16 cellular contexts compared by ENCODE assay signal in the genomic region with DNA sequence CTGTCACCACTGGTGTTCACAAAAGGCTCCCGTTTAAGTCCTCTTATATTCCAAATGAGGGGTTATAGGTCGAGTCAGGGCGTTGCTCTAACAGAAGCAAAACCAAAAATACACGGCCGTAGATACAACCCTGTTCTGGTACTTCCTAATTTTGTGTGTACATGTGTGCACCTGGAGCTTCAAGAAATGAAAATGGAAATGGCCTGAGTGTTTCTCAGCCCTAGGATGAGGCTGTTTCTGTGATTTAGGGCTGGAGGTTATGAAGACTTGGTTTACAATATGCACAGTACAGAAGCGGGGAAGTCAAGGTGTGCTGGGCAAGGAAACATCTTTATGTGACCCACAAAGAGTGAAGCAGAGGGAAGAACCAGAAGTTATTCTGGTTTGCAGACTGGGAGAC.
DNase-seq lines count a peak whose midpoint lies in the region; ATAC-seq and TF ChIP-seq lines count a peak whose summit lies in the region.
"Had no signal": no experiment of that assay in that cellular context is flagged by ENCODE, and none has a peak within 500 bp of the region (broad histone marks: within the 10 kb centered on the region; RNA-seq: fewer than 3 reads in every experiment).

No MANE protein-coding gene starts in this region.

- H3K36me3 Mint-ChIP-seq in activated naive CD8-positive, alpha-beta T cell: no peaks in the 10 kb centered on the region
- no peaks in the 10 kb centered on the region for H3K36me3 Mint-ChIP-seq in activated naive CD8-positive, alpha-beta T cell treated with anti-CD3 and anti-CD28 coated beads for 36 hours
- no peaks in the 10 kb centered on the region for H3K36me3 Mint-ChIP-seq in activated T-cell treated with anti-CD3 and anti-CD28 coated beads, Interleukin-2, amount 50 U/mL, for 72 hours (ENCODE audit: insufficient read depth in 2 of 2)
- no peaks in the 10 kb centered on the region for H3K36me3 Mint-ChIP-seq in stimulated activated memory B cell treated with anti-CD40 and anti-IgM and Interleukin-4, amounts not matched to agents 10 μg/mL and 1 μg/mL and 100 μg/mL, for 72 hours
- H3K36me3 Mint-ChIP-seq in glutamatergic neuron (ENCODE audit: unreplicated experiment): no peaks in the 10 kb centered on the region

- H3K4me1 Mint-ChIP-seq in activated naive CD8-positive, alpha-beta T cell (ENCODE audit: low read depth): peaks cover 49% of the 10 kb centered on the region
- H3K4me1 Mint-ChIP-seq in activated naive CD8-positive, alpha-beta T cell treated with anti-CD3 and anti-CD28 coated beads for 36 hours: peaks cover 48% of the 10 kb centered on the region
- peaks cover 78% of the 10 kb centered on the region for H3K4me1 Mint-ChIP-seq in activated T-cell treated with anti-CD3 and anti-CD28 coated beads, Interleukin-2, amount 50 U/mL, for 72 hours (ENCODE audit: low read depth)
- H3K4me1 Mint-ChIP-seq in stimulated activated memory B cell treated with anti-CD40 and anti-IgM and Interleukin-4, amounts not matched to agents 10 μg/mL and 1 μg/mL and 100 μg/mL, for 72 hours: peaks cover 72% of the 10 kb centered on the region
- peaks cover 3% of the 10 kb centered on the region for H3K4me1 Mint-ChIP-seq in glutamatergic neuron (ENCODE audit: low read depth, unreplicated experiment)

- H3K4me3 Mint-ChIP-seq in activated naive CD8-positive, alpha-beta T cell: peak overlapping the region; percentile 1
- no peak overlapping the region for H3K4me3 Mint-ChIP-seq in activated naive CD8-positive, alpha-beta T cell treated with anti-CD3 and anti-CD28 coated beads for 36 hours
- H3K4me3 Mint-ChIP-seq in activated T-cell treated with anti-CD3 and anti-CD28 coated beads, Interleukin-2, amount 50 U/mL, for 72 hours: peak overlapping the region; percentile 43 to 48
- H3K4me3 Mint-ChIP-seq in stimulated activated memory B cell treated with anti-CD40 and anti-IgM and Interleukin-4, amounts not matched to agents 10 μg/mL and 1 μg/mL and 100 μg/mL, for 72 hours: peak overlapping the region; percentile 18
- no peak overlapping the region for H3K4me3 Mint-ChIP-seq in glutamatergic neuron (ENCODE audit: unreplicated experiment)

- no peaks in the 10 kb centered on the region for H3K27me3 ChIP-seq in MM.1S (replicated peaks; ENCODE audit: insufficient read depth, low read length)
- H3K27me3 ChIP-seq: body of pancreas, gastrocnemius medialis had no signal

- H3K9me2 ChIP-seq in MM.1S (replicated peaks; ENCODE audit: insufficient read depth, low read length): no peaks in the 10 kb centered on the region

- H3K27ac ChIP-seq in MM.1S (ENCODE audit: low read length): peak overlapping the region; percentile 60; the same call in 1 of the 2 replicates
- H3K27ac ChIP-seq: gastrocnemius medialis had no signal

- no peaks in the 10 kb centered on the region for H3K79me2 ChIP-seq in MM.1S (ENCODE audit: low read length)

- H4K20me1 ChIP-seq in MM.1S (ENCODE audit: insufficient read depth, low read length): no peaks in the 10 kb centered on the region

- no peaks in the 10 kb centered on the region for H3K9me3 Mint-ChIP-seq in activated naive CD8-positive, alpha-beta T cell (ENCODE audit: low read depth)
- H3K9me3 Mint-ChIP-seq in activated naive CD8-positive, alpha-beta T cell treated with anti-CD3 and anti-CD28 coated beads for 36 hours: no peaks in the 10 kb centered on the region
- H3K9me3 Mint-ChIP-seq in activated T-cell treated with anti-CD3 and anti-CD28 coated beads, Interleukin-2, amount 50 U/mL, for 72 hours: no peaks in the 10 kb centered on the region
- no peaks in the 10 kb centered on the region for H3K9me3 Mint-ChIP-seq in stimulated activated memory B cell treated with anti-CD40 and anti-IgM and Interleukin-4, amounts not matched to agents 10 μg/mL and 1 μg/mL and 100 μg/mL, for 72 hours
- no peaks in the 10 kb centered on the region for H3K9me3 Mint-ChIP-seq in glutamatergic neuron (ENCODE audit: unreplicated experiment)
- H3K9me3 Mint-ChIP-seq: stimulated activated naive CD8-positive, alpha-beta T cell treated with anti-CD3 and anti-CD28 coated beads, Interleukin-15, amount 100 ng/mL, for 72 hours had no signal

- no peak for TF ChIP-seq CTCF in MM.1S (IDR thresholded peaks at IDR 0.05; ENCODE audit: low read length)
- TF ChIP-seq CTCF in glutamatergic neuron (IDR thresholded peaks at IDR 0.05; ENCODE audit: partially characterized antibody, unreplicated experiment): no peak

- peak overlapping the region; percentile 36 for H3K27ac Mint-ChIP-seq in activated naive CD8-positive, alpha-beta T cell
- no peak overlapping the region for H3K27ac Mint-ChIP-seq in activated naive CD8-positive, alpha-beta T cell treated with anti-CD3 and anti-CD28 coated beads for 36 hours
- peak overlapping the region; percentile 31 for H3K27ac Mint-ChIP-seq in activated T-cell treated with anti-CD3 and anti-CD28 coated beads, Interleukin-2, amount 50 U/mL, for 72 hours
- H3K27ac Mint-ChIP-seq in stimulated activated memory B cell treated with anti-CD40 and anti-IgM and Interleukin-4, amounts not matched to agents 10 μg/mL and 1 μg/mL and 100 μg/mL, for 72 hours: peak overlapping the region; percentile 81
- no peak overlapping the region for H3K27ac Mint-ChIP-seq in glutamatergic neuron (ENCODE audit: unreplicated experiment)

- no peak for ATAC-seq in activated T-cell treated with anti-CD3 and anti-CD28 coated beads, Interleukin-2, amount 50 U/mL, for 72 hours (replicated peaks in 1 of 2)
- peak; percentile 38 for ATAC-seq in stimulated activated memory B cell treated with anti-CD40 and anti-IgM and Interleukin-4, amounts not matched to agents 10 μg/mL and 1 μg/mL and 100 μg/mL, for 72 hours
- ATAC-seq: body of pancreas; gastrocnemius medialis; Panc1; stimulated activated naive CD8-positive, alpha-beta T cell treated with anti-CD3 and anti-CD28 coated beads, Interleukin-15, amount 100 ng/mL, for 72 hours had no signal

- no peaks in the 10 kb centered on the region for H3K9me3 ChIP-seq in MM.1S (replicated peaks; ENCODE audit: insufficient read depth, low read length)
- H3K9me3 ChIP-seq: body of pancreas, gastrocnemius medialis had no signal

- H3K36me3 ChIP-seq in MM.1S (replicated peaks; ENCODE audit: insufficient read depth, low read length): no peaks in the 10 kb centered on the region
- H3K36me3 ChIP-seq: gastrocnemius medialis had no signal

- DNase-seq in activated naive CD8-positive, alpha-beta T cell treated with anti-CD3 and anti-CD28 coated beads for 36 hours: no peak
- DNase-seq in MM.1S (peak; percentile 67), 8988T (no peak), NCI-H1092 treated with DMSO at 0.1 percent for 48 hours (lab: John Stamatoyannopoulos, UW) (no peak), glutamatergic neuron (no peak)
- DNase-seq in activated T-cell treated with anti-CD3 and anti-CD28 coated beads, Interleukin-2, amount 50 U/mL, for 72 hours: no peak
- DNase-seq: body of pancreas; effector memory CD4-positive, alpha-beta T cell; gastrocnemius medialis; NCI-H2171 treated with DMSO at 0.1 percent for 48 hours; stimulated activated CD4-positive, alpha-beta T cell treated with anti-CD3 and anti-CD28 coated beads, Interleukin-4, amount 100 ng/mL, for 1 hour; stimulated activated naive CD8-positive, alpha-beta T cell treated with anti-CD3 and anti-CD28 coated beads, Interleukin-15, amount 100 ng/mL, for 72 hours; T1000 had no signal

- peak overlapping the region; percentile 43 for H2AFZ ChIP-seq in MM.1S (ENCODE audit: low read length)

- H3K9ac ChIP-seq in MM.1S (ENCODE audit: low read length): no peak overlapping the region

- H3F3A ChIP-seq in MM.1S (ENCODE audit: insufficient read depth, low read length): peaks cover 27% of the 10 kb centered on the region

- peak overlapping the region; percentile 17 for H3K4me3 ChIP-seq in MM.1S (ENCODE audit: low read length)
- H3K4me3 ChIP-seq: body of pancreas, gastrocnemius medialis had no signal

- H3K27me3 Mint-ChIP-seq in activated naive CD8-positive, alpha-beta T cell: no peaks in the 10 kb centered on the region
- no peaks in the 10 kb centered on the region for H3K27me3 Mint-ChIP-seq in activated naive CD8-positive, alpha-beta T cell treated with anti-CD3 and anti-CD28 coated beads for 36 hours
- H3K27me3 Mint-ChIP-seq in activated T-cell treated with anti-CD3 and anti-CD28 coated beads, Interleukin-2, amount 50 U/mL, for 72 hours (ENCODE audit: low read depth): no peaks in the 10 kb centered on the region
- H3K27me3 Mint-ChIP-seq in stimulated activated memory B cell treated with anti-CD40 and anti-IgM and Interleukin-4, amounts not matched to agents 10 μg/mL and 1 μg/mL and 100 μg/mL, for 72 hours: no peaks in the 10 kb centered on the region
- H3K27me3 Mint-ChIP-seq in glutamatergic neuron (ENCODE audit: unreplicated experiment): peaks cover 3% of the 10 kb centered on the region
- H3K27me3 Mint-ChIP-seq: stimulated activated naive CD8-positive, alpha-beta T cell treated with anti-CD3 and anti-CD28 coated beads, Interleukin-15, amount 100 ng/mL, for 72 hours had no signal

- peak overlapping the region; percentile 51 for H3K4me2 ChIP-seq in MM.1S (ENCODE audit: low read depth, low read length)

- peaks cover 41% of the 10 kb centered on the region for H3K4me1 ChIP-seq in MM.1S (ENCODE audit: low read length)

Comparison
In these comparisons a context has a peak if more than half of its experiments do, and no peak if none do; other contexts are left out.
1. H3K27ac Mint-ChIP-seq: peak in activated naive CD8-positive, alpha-beta T cell (single experiment), activated T-cell treated with anti-CD3 and anti-CD28 coated beads, Interleukin-2, amount 50 U/mL, for 72 hours (single experiment) and stimulated activated memory B cell treated with anti-CD40 and anti-IgM and Interleukin-4, amounts not matched to agents 10 μg/mL and 1 μg/mL and 100 μg/mL, for 72 hours (single experiment); none in activated naive CD8-positive, alpha-beta T cell treated with anti-CD3 and anti-CD28 coated beads for 36 hours (single experiment) and glutamatergic neuron (single experiment).
2. H3K4me3 Mint-ChIP-seq: peak in activated naive CD8-positive, alpha-beta T cell (single experiment), activated T-cell treated with anti-CD3 and anti-CD28 coated beads, Interleukin-2, amount 50 U/mL, for 72 hours (2 of 2) and stimulated activated memory B cell treated with anti-CD40 and anti-IgM and Interleukin-4, amounts not matched to agents 10 μg/mL and 1 μg/mL and 100 μg/mL, for 72 hours (single experiment); none in activated naive CD8-positive, alpha-beta T cell treated with anti-CD3 and anti-CD28 coated beads for 36 hours (single experiment) and glutamatergic neuron (single experiment).